ENCODE assay signal across 8 cellular contexts in genomic region chr10:5811387-5811821, GRCh38. TPM values are rescaled to one million over a fixed set of nuclear protein-coding genes. Genes with fewer than 3 reads are reported as not detected.
DNase-seq lines count a peak whose midpoint lies in the region; ATAC-seq, FAIRE-seq and TF ChIP-seq lines count a peak whose summit lies in the region.

No MANE protein-coding gene starts in this region.

- H3K27ac ChIP-seq in CD8-positive, alpha-beta memory T cell (ENCODE audit: low read depth, low read length), result peak overlapping the region; percentile 96
- H3K27ac ChIP-seq in HUES48 (ENCODE audit: low read depth, low read length) (no peak overlapping the region), kidney (ENCODE audit: low read depth in 2 of 2, low read length in 2 of 2) (no peak overlapping the region)

- H3K4me3 Mint-ChIP-seq in CD8-positive, alpha-beta memory T cell, result peak overlapping the region; percentile 86 to 98 (median 90)
- peak overlapping the region; percentile 91 for H3K4me3 Mint-ChIP-seq in activated naive CD8-positive, alpha-beta T cell treated with anti-CD3 and anti-CD28 coated beads, Interleukin-2, amount 50 U/mL, for 24 hours

- no peak for DNase-seq in CD8-positive, alpha-beta memory T cell
- DNase-seq in activated naive CD8-positive, alpha-beta T cell treated with anti-CD3 and anti-CD28 coated beads, Interleukin-2, amount 50 U/mL, for 24 hours, result no peak
- DNase-seq in kidney (no peak), stromal cell of bone marrow (ENCODE audit: low read depth) (peak; percentile 40)
- DNase-seq in stimulated activated CD4-positive, alpha-beta T cell treated with anti-CD3 and anti-CD28 coated beads, Interleukin-12 subunit alpha, Interleukin-12 subunit beta, amount 100 ng/mL, for 4 hours, result no peak

- POLR2A ChIA-PET in CD8-positive, alpha-beta memory T cell (lab: Charles Lee), result interaction anchor here (0.6 kb wide), 1 partner anchor 50 kb away, joined by 4 read pairs; no protein-coding TSS in a partner anchor

- TF ChIP-seq CTCF in kidney (IDR thresholded peaks at IDR 0.05; ENCODE audit: borderline replicate concordance, extremely low read depth, insufficient read depth), result no peak

- no peaks in the 10 kb centered on the region for H3K27me3 ChIP-seq in CD8-positive, alpha-beta memory T cell (ENCODE audit: insufficient read depth, low read length, poor library complexity, severe bottlenecking)
- no peaks in the 10 kb centered on the region for H3K27me3 ChIP-seq in HUES48 (ENCODE audit: control insufficient read depth, insufficient read depth, low read length)

- no peaks in the 10 kb centered on the region for H3K27me3 Mint-ChIP-seq in CD8-positive, alpha-beta memory T cell
- H3K27me3 Mint-ChIP-seq in activated naive CD8-positive, alpha-beta T cell treated with anti-CD3 and anti-CD28 coated beads, Interleukin-2, amount 50 U/mL, for 24 hours, result no peaks in the 10 kb centered on the region

- no peak for FAIRE-seq in kidney (lab: Jason Lieb, UNC)

- H3K4me3 ChIP-seq in CD8-positive, alpha-beta memory T cell (ENCODE audit: low read length), result peak overlapping the region; percentile 90
- H3K4me3 ChIP-seq in HUES48 (ENCODE audit: low read depth, low read length) (peak overlapping the region; percentile 98), kidney (ENCODE audit: low read length in 2 of 2) (peak overlapping the region; percentile 74 to 96)

- H3K4me1 ChIP-seq in CD8-positive, alpha-beta memory T cell (ENCODE audit: insufficient read depth, low read length), result peaks cover 66% of the 10 kb centered on the region
- H3K4me1 ChIP-seq in HUES48 (ENCODE audit: control insufficient read depth, insufficient read depth, low read length) (peaks cover 22% of the 10 kb centered on the region), kidney (ENCODE audit: control insufficient read depth in 1 of 2, insufficient read depth in 1 of 2, low read depth in 1 of 2, low read length in 2 of 2) (peaks cover 22 to 29% of the 10 kb centered on the region in 2 donors)

- no peaks in the 10 kb centered on the region for H3K9me3 ChIP-seq in CD8-positive, alpha-beta memory T cell (ENCODE audit: low read length)
- H3K9me3 ChIP-seq in HUES48 (ENCODE audit: control insufficient read depth, insufficient read depth, low read length) (no peaks in the 10 kb centered on the region), kidney (ENCODE audit: control insufficient read depth in 1 of 2, low read length in 2 of 2) (no peaks in the 10 kb centered on the region)

- H3K9ac ChIP-seq in HUES48 (ENCODE audit: low read depth, low read length), result peak overlapping the region; percentile 98
- H3K9ac ChIP-seq in kidney (ENCODE audit: low read length in 2 of 2), result no peak overlapping the region

- peaks cover 68 to 74% (median 72%) of the 10 kb centered on the region in 3 donors for H3K4me1 Mint-ChIP-seq in CD8-positive, alpha-beta memory T cell
- H3K4me1 Mint-ChIP-seq in activated naive CD8-positive, alpha-beta T cell treated with anti-CD3 and anti-CD28 coated beads, Interleukin-2, amount 50 U/mL, for 24 hours, result peaks cover 71% of the 10 kb centered on the region

- H3K27ac Mint-ChIP-seq in CD8-positive, alpha-beta memory T cell, result peak overlapping the region; percentile 67 to 99 (median 92)
- H3K27ac Mint-ChIP-seq in activated naive CD8-positive, alpha-beta T cell treated with anti-CD3 and anti-CD28 coated beads, Interleukin-2, amount 50 U/mL, for 24 hours, result peak overlapping the region; percentile 85

- ATAC-seq in activated naive CD8-positive, alpha-beta T cell treated with anti-CD3 and anti-CD28 coated beads, Interleukin-2, amount 50 U/mL, for 24 hours, result no peak
- ATAC-seq in HG03469 (IDR thresholded peaks at IDR 0.05; ENCODE audit: unreplicated experiment) (no peak), HG02884 (IDR thresholded peaks at IDR 0.05; ENCODE audit: unreplicated experiment) (no peak)

- intact Hi-C loops in kidney (cut with DNase I), result no loop called here

- CTCF ChIA-PET in CD8-positive, alpha-beta memory T cell (lab: Charles Lee), result no interaction called here

- H3K36me3 ChIP-seq in CD8-positive, alpha-beta memory T cell (ENCODE audit: insufficient read depth, low read length), result no peaks in the 10 kb centered on the region
- H3K36me3 ChIP-seq in HUES48 (ENCODE audit: control insufficient read depth, insufficient read depth, low read length), result peaks cover 13% of the 10 kb centered on the region
- H3K36me3 ChIP-seq in kidney (ENCODE audit: control insufficient read depth in 1 of 2, insufficient read depth in 2 of 2, low read length in 2 of 2), result peaks cover 0 to 2% of the 10 kb centered on the region in 2 donors

- peaks cover 0 to 21% (median 7%) of the 10 kb centered on the region in 3 donors for H3K36me3 Mint-ChIP-seq in CD8-positive, alpha-beta memory T cell
- H3K36me3 Mint-ChIP-seq in activated naive CD8-positive, alpha-beta T cell treated with anti-CD3 and anti-CD28 coated beads, Interleukin-2, amount 50 U/mL, for 24 hours (ENCODE audit: low read depth), result peaks cover 51% of the 10 kb centered on the region

- H3K9me3 Mint-ChIP-seq in CD8-positive, alpha-beta memory T cell, result no peaks in the 10 kb centered on the region
- no peaks in the 10 kb centered on the region for H3K9me3 Mint-ChIP-seq in activated naive CD8-positive, alpha-beta T cell treated with anti-CD3 and anti-CD28 coated beads, Interleukin-2, amount 50 U/mL, for 24 hours

RNA-seq across cellular contexts. Expression of gene GDI2, which starts 1.8 kb away (rescaled TPM):
- 100 to 1,000 TPM; 311 to 319 TPM for total RNA-seq in CD8-positive, alpha-beta memory T cell
- polyA plus RNA-seq in CD8-positive, alpha-beta memory T cell, result 171 TPM
- total RNA-seq in kidney, result 168 TPM
- 143 TPM for polyA plus RNA-seq in kidney (ENCODE audit: insufficient read depth, low read depth, low replicate concordance)
